In the genomic region with DNA sequence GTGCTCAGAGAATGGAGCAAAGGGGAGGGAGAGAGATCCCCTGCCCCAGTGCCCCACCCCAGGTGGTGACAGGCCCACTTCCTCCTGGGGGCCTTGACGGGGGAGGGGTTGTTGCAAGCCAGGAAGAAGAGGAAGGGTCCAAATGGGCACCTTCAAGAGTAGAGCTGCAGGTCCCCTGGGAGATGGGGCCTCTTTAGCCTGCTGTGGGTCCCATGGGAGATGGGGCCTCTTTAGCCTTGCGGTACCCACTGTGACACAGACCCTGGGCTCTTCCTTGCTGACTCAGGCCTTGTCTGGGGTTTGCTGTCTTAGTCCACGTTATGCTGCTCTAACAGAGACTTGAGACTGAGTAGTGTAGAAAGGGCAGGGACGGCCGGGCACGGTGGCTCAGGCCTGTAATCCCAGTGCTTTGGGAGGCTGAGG, we compare ENCODE assay signal across 17 cellular contexts. TPM values are rescaled to one million over a fixed set of nuclear protein-coding genes. Genes with fewer than 3 reads are reported as not detected.
DNase-seq lines count a peak whose midpoint lies in the region; ATAC-seq and TF ChIP-seq lines count a peak whose summit lies in the region.
"Had no signal": no experiment of that assay in that cellular context is flagged by ENCODE, and none has a peak within 500 bp of the region (broad histone marks: within the 10 kb centered on the region; RNA-seq: fewer than 3 reads in every experiment).

No MANE protein-coding gene starts in this region.

- H3K9ac ChIP-seq in OCI-LY1 (ENCODE audit: low read length): peak overlapping the region; percentile 61; the same call in 1 of the 2 replicates
- no peak overlapping the region for H3K9ac ChIP-seq in fibroblast of lung (ENCODE audit: insufficient read depth, low read length)
- H3K9ac ChIP-seq: KMS-11 had no signal

- H3K4me3 ChIP-seq in heart right ventricle: peak overlapping the region in 8 of 10 donors; percentile 14 to 45 (median 36)
- peak overlapping the region; percentile 58 for H3K4me3 ChIP-seq in OCI-LY1 (ENCODE audit: low read depth, low read length, poor library complexity, severe bottlenecking)
- no peak overlapping the region for H3K4me3 ChIP-seq in fibroblast of lung (replicated peaks in 1 of 4; ENCODE audit: control extremely low read depth in 1 of 4, insufficient read depth in 1 of 4, low read depth in 3 of 4, low read length in 4 of 4)
- no peak overlapping the region for H3K4me3 ChIP-seq in upper lobe of right lung

- H3K79me2 ChIP-seq in OCI-LY1 (ENCODE audit: insufficient read depth, low read length) (no peaks in the 10 kb centered on the region), fibroblast of lung (ENCODE audit: control insufficient read depth, insufficient read depth, low read length) (no peaks in the 10 kb centered on the region)

- H3K9me2 ChIP-seq in OCI-LY1 (ENCODE audit: low read depth, low read length): no peaks in the 10 kb centered on the region

- H3K9me3 ChIP-seq in heart right ventricle (no peaks in the 10 kb centered on the region), OCI-LY1 (ENCODE audit: low read length) (no peaks in the 10 kb centered on the region), fibroblast of lung (ENCODE audit: control insufficient read depth, insufficient read depth, low read depth, low read length) (no peaks in the 10 kb centered on the region), upper lobe of right lung (no peaks in the 10 kb centered on the region)

- H3K27me3 ChIP-seq in heart right ventricle (no peaks in the 10 kb centered on the region), OCI-LY1 (ENCODE audit: insufficient read depth, low read length) (no peaks in the 10 kb centered on the region), fibroblast of lung (ENCODE audit: control insufficient read depth, insufficient read depth, low read length) (no peaks in the 10 kb centered on the region), upper lobe of right lung (no peaks in the 10 kb centered on the region)

- 87 to 91% methylated on average over 6 of the region's 6 CpGs for WGBS in heart right ventricle, 2 donors

- H3K4me1 ChIP-seq in heart right ventricle: peaks cover 13 to 65% (median 45%) of the 10 kb centered on the region in 9 donors
- peaks cover 42% of the 10 kb centered on the region for H3K4me1 ChIP-seq in OCI-LY1 (ENCODE audit: insufficient read depth, low read length, severe bottlenecking)
- peaks cover 11% of the 10 kb centered on the region for H3K4me1 ChIP-seq in fibroblast of lung (ENCODE audit: control insufficient read depth, extremely low read depth, insufficient read depth, low read length)
- H3K4me1 ChIP-seq in upper lobe of right lung: peaks cover 25% of the 10 kb centered on the region

- no peak for DNase-seq in heart right ventricle
- DNase-seq in Right ventricle myocardium superior: no peak
- no peak for DNase-seq in fibroblast of lung (ENCODE audit: low read depth in 2 of 2)
- no peak for DNase-seq in upper lobe of right lung
- DNase-seq in ecto neural progenitor cell (ENCODE audit: low spot score): no peak
- no peak for DNase-seq in stimulated activated CD4-positive, alpha-beta T cell treated with anti-CD3 and anti-CD28 coated beads, Interleukin-4, amount 100 ng/mL, for 4 hours
- DNase-seq: activated CD4-positive, alpha-beta T cell treated with anti-CD3 and anti-CD28 coated beads for 4 hours; DMS79 treated with DMSO at 0.1 percent for 48 hours; endodermal cell; left colon; NCI-H2107; trophoblast cell had no signal

- TF ChIP-seq CTCF in heart right ventricle (IDR thresholded peaks at IDR 0.05) (no peak), OCI-LY1 (IDR thresholded peaks at IDR 0.05; ENCODE audit: low read length) (no peak), fibroblast of lung (conservative IDR thresholded peaks at IDR 0.05 in 1 of 2, IDR thresholded peaks at IDR 0.05 in 1 of 2; ENCODE audit: low read depth in 1 of 2, low read length in 2 of 2) (no peak), upper lobe of right lung (IDR thresholded peaks at IDR 0.05) (no peak)

- H4K20me1 ChIP-seq in OCI-LY1 (ENCODE audit: insufficient read depth, low read length) (no peaks in the 10 kb centered on the region), fibroblast of lung (ENCODE audit: control insufficient read depth, extremely low read depth, insufficient read depth, low read length) (no peaks in the 10 kb centered on the region)

- intact Hi-C loops in heart right ventricle (cut with DNase I): no loop called here
- intact Hi-C loops in Right ventricle myocardium superior (cut with DNase I): no loop called here
- intact Hi-C loops in upper lobe of right lung (cut with DNase I): no loop called here

- peak overlapping the region; percentile 74 for H3K4me2 ChIP-seq in OCI-LY1 (ENCODE audit: low read length)
- H3K4me2 ChIP-seq in fibroblast of lung (ENCODE audit: extremely low read depth, insufficient read depth, low read length): no peak overlapping the region
- H3K4me2 ChIP-seq: KMS-11 had no signal

- H2AFZ ChIP-seq in OCI-LY1 (ENCODE audit: low read length) (no peak overlapping the region), fibroblast of lung (ENCODE audit: low read length) (no peak overlapping the region)

- ATAC-seq in heart right ventricle: no peak
- no peak for ATAC-seq in Right ventricle myocardium superior (ENCODE audit: poor library complexity)
- no peak for ATAC-seq in upper lobe of right lung
- ATAC-seq in HG03520 (IDR thresholded peaks at IDR 0.05; ENCODE audit: unreplicated experiment): no peak
- ATAC-seq: left colon; natural killer cell treated with Interleukin-12 subunit alpha and Interleukin-12 subunit beta and Interleukin-15 and Interleukin-18, amount 100 ng/mL, for 72 hours; SK-N-SH treated with all-trans-retinoic acid at 6 μM for 48 hours had no signal

- no peaks in the 10 kb centered on the region for H3F3A ChIP-seq in OCI-LY1 (ENCODE audit: insufficient read depth, low read length)

- H3K27ac ChIP-seq in heart right ventricle: peak overlapping the region; percentile 50 to 86 (median 79)
- peak overlapping the region; percentile 92 for H3K27ac ChIP-seq in OCI-LY1 (ENCODE audit: low read depth, low read length, poor library complexity, severe bottlenecking)
- H3K27ac ChIP-seq in fibroblast of lung (ENCODE audit: insufficient read depth, low read length): peak overlapping the region; percentile 67
- peak overlapping the region; percentile 76 for H3K27ac ChIP-seq in upper lobe of right lung
- H3K27ac ChIP-seq: KMS-11 had no signal

- peaks cover 6 to 92% (median 32%) of the 10 kb centered on the region in 9 donors for H3K36me3 ChIP-seq in heart right ventricle
- peaks cover 52% of the 10 kb centered on the region for H3K36me3 ChIP-seq in OCI-LY1 (ENCODE audit: insufficient read depth, low read length)
- peaks cover 42% of the 10 kb centered on the region for H3K36me3 ChIP-seq in fibroblast of lung (ENCODE audit: control insufficient read depth, insufficient read depth, low read length)
- H3K36me3 ChIP-seq in upper lobe of right lung: peaks cover 48% of the 10 kb centered on the region

RNA-seq across cellular contexts. Expression of a gene that starts 9.6 kb away (rescaled TPM):
- total RNA-seq in heart right ventricle (10 to 100 TPM; 15.2 to 21.5 (median 16.8) TPM), Right ventricle myocardium superior (16.6 TPM), fibroblast of lung (12.6 and 22.1 TPM in 2 replicates), upper lobe of right lung (27.4 TPM)
- polyA plus RNA-seq in heart right ventricle (10 to 100 TPM in 1 of 2 donors, 1 to 10 TPM in 1; 4.7 to 11.5 TPM), fibroblast of lung (3.3 and 11.3 TPM in 2 replicates)
- polyA plus RNA-seq in fibroblast of lung (2012): 5.7 and 24.5 TPM in 2 replicates
- 8.6 and 25.1 TPM in 2 replicates for polyA minus RNA-seq in fibroblast of lung (ENCODE audit: low replicate concordance)

RNA-seq across cellular contexts. Expression of a gene that starts 12.8 kb away (rescaled TPM):
- total RNA-seq in heart right ventricle (10 to 100 TPM; 31.6 to 47.1 (median 39.2) TPM), Right ventricle myocardium superior (39.9 TPM), fibroblast of lung (40.6 and 50.0 TPM in 2 replicates), upper lobe of right lung (47.2 TPM)
- polyA plus RNA-seq in heart right ventricle (10 to 100 TPM; 31.5 to 52.9 TPM), fibroblast of lung (23.5 and 32.7 TPM in 2 replicates)
- polyA plus RNA-seq in fibroblast of lung (2012): 37.9 and 59.3 TPM in 2 replicates
- polyA minus RNA-seq in fibroblast of lung (ENCODE audit: low replicate concordance): 19.7 and 34.2 TPM in 2 replicates

RNA-seq across cellular contexts. Expression of a gene that starts 16.9 kb away (rescaled TPM):
- total RNA-seq in heart right ventricle: under 1 TPM in 3 of 10 donors, not detected in 7; 0.24 to 0.32 (median 0.32) TPM
- polyA plus RNA-seq in heart right ventricle: under 1 TPM in 1 of 2 donors, not detected in 1; 0.44 TPM
- 1.3 TPM for total RNA-seq in Right ventricle myocardium superior
- total RNA-seq in fibroblast of lung: not detected in 2 replicates
- polyA plus RNA-seq in fibroblast of lung: not detected in 2 replicates
- polyA plus RNA-seq in fibroblast of lung (2012): not detected in 2 replicates
- not detected in 2 replicates for polyA minus RNA-seq in fibroblast of lung (ENCODE audit: low replicate concordance)
- not detected for total RNA-seq in upper lobe of right lung
- total RNA-seq: endodermal cell; left colon; natural killer cell treated with Interleukin-12 subunit alpha and Interleukin-12 subunit beta and Interleukin-15 and Interleukin-18, amount 100 ng/mL, for 72 hours had no signal

RNA-seq across cellular contexts. Expression of a gene that starts 26.9 kb away (rescaled TPM):
- total RNA-seq in heart right ventricle (100 to 1,000 TPM; 211 to 495 (median 330) TPM), Right ventricle myocardium superior (515 TPM), fibroblast of lung (106 and 111 TPM in 2 replicates), upper lobe of right lung (191 TPM)
- polyA plus RNA-seq in heart right ventricle (100 to 1,000 TPM; 522 to 992 TPM), fibroblast of lung (332 and 663 TPM in 2 replicates)
- 417 and 877 TPM in 2 replicates for polyA plus RNA-seq in fibroblast of lung (2012)
- polyA minus RNA-seq in fibroblast of lung (ENCODE audit: low replicate concordance): 443 and 880 TPM in 2 replicates

RNA-seq across cellular contexts. Expression of a gene that starts 34.1 kb away (rescaled TPM):
- 10 to 100 TPM in 7 of 10 donors, 1 to 10 TPM in 3; 2.6 to 20.8 (median 11.7) TPM for total RNA-seq in heart right ventricle
- 1 to 10 TPM; 2.0 to 5.4 TPM for polyA plus RNA-seq in heart right ventricle
- 4.4 TPM for total RNA-seq in Right ventricle myocardium superior
- total RNA-seq in fibroblast of lung: under 0.01 TPM in 1 of 2 replicates, not detected in the other
- polyA plus RNA-seq in fibroblast of lung: 0.07 TPM in 2 replicates
- polyA plus RNA-seq in fibroblast of lung (2012): 0.07 and 0.10 TPM in 2 replicates
- not detected in 2 replicates for polyA minus RNA-seq in fibroblast of lung (ENCODE audit: low replicate concordance)
- total RNA-seq in upper lobe of right lung: 21.5 TPM

Comparison
In these comparisons a context has a peak if more than half of its experiments do, and no peak if none do; other contexts are left out.
1. H3K4me3 ChIP-seq: peak in heart right ventricle (8 of 10) and OCI-LY1 (single experiment); none in fibroblast of lung (0 of 4) and upper lobe of right lung (single experiment).
2. Peak in every context shown above with its lines, with median percentiles within 50 percentile points of each other: H3K27ac ChIP-seq.